In genomic region chr4:112063260-112063659, GRCh38 we compare ENCODE assay signal across 28 cellular contexts.
A peak's percentile ranks its signal among the peaks of the same experiment; 100 is the strongest.
DNase-seq lines count a peak whose midpoint lies in the region; ATAC-seq, FAIRE-seq and TF ChIP-seq lines count a peak whose summit lies in the region.
"Had no signal": no experiment of that assay in that cellular context is flagged by ENCODE, and none has a peak within 500 bp of the region (broad histone marks: within the 10 kb centered on the region; RNA-seq: fewer than 3 reads in every experiment).

No MANE protein-coding gene starts in this region.

- H3K9ac ChIP-seq in neural progenitor cell: no peak overlapping the region

- H3K36me3 Mint-ChIP-seq in neural progenitor cell (no peaks in the 10 kb centered on the region), Calu3 (ENCODE audit: insufficient read depth, unreplicated experiment) (no peaks in the 10 kb centered on the region)
- H3K36me3 Mint-ChIP-seq: immature natural killer cell, naive B cell, T-cell had no signal

- H4K20me1 ChIP-seq in neural progenitor cell (ENCODE audit: low read depth): no peaks in the 10 kb centered on the region

- no peaks in the 10 kb centered on the region for H3F3A ChIP-seq in neural progenitor cell (ENCODE audit: low read depth)

- peaks cover 3% of the 10 kb centered on the region for H3K27me3 Mint-ChIP-seq in neural progenitor cell (ENCODE audit: insufficient read depth, low read depth)
- no peaks in the 10 kb centered on the region for H3K27me3 Mint-ChIP-seq in Calu3 (ENCODE audit: unreplicated experiment)

- ATAC-seq in GM18511 (IDR thresholded peaks at IDR 0.05; ENCODE audit: unreplicated experiment): no peak
- ATAC-seq: activated CD4-positive, alpha-beta T cell treated with anti-CD3 and anti-CD28 coated beads for 36 hours; activated T-cell treated with anti-CD3 and anti-CD28 coated beads, Interleukin-2, amount 50 U/mL, for 72 hours; left lobe of liver; stimulated activated naive CD8-positive, alpha-beta T cell treated with anti-CD3 and anti-CD28 coated beads, Interleukin-15, amount 100 ng/mL, for 72 hours; T-cell had no signal

- H3K36me3 ChIP-seq in neural progenitor cell: no peaks in the 10 kb centered on the region
- H3K36me3 ChIP-seq: cardiac muscle cell, MG63, spleen, tibial artery had no signal

- H3K27ac Mint-ChIP-seq in neural progenitor cell (no peak overlapping the region), Calu3 (ENCODE audit: unreplicated experiment) (no peak overlapping the region)
- H3K27ac Mint-ChIP-seq: activated CD4-positive, alpha-beta T cell treated with anti-CD3 and anti-CD28 coated beads for 36 hours; activated naive CD4-positive, alpha-beta T cell treated with anti-CD3 and anti-CD28 coated beads for 36 hours; immature natural killer cell; stimulated activated naive CD8-positive, alpha-beta T cell treated with anti-CD3 and anti-CD28 coated beads, Interleukin-15, amount 100 ng/mL, for 72 hours; T-cell had no signal

- H3K27me3 ChIP-seq in neural progenitor cell: no peaks in the 10 kb centered on the region
- H3K27me3 ChIP-seq: cardiac muscle cell, hepatocyte, MG63, tibial artery had no signal

- no peaks in the 10 kb centered on the region for H3K9me3 ChIP-seq in neural progenitor cell (ENCODE audit: low read depth)
- H3K9me3 ChIP-seq: Caco-2, MG63, spleen, tibial artery had no signal

- H3K4me3 ChIP-seq in neural progenitor cell: no peak overlapping the region
- H3K4me3 ChIP-seq: cardiac muscle cell, hepatocyte, MG63, spleen, tibial artery had no signal

- H3K27ac ChIP-seq in neural progenitor cell: no peak overlapping the region
- H3K27ac ChIP-seq: cardiac muscle cell, hepatocyte, spleen, tibial artery had no signal

- TF ChIP-seq CTCF in neural progenitor cell (IDR thresholded peaks at IDR 0.05): peak; percentile 16
- TF ChIP-seq CTCF in Calu3 (IDR thresholded peaks at IDR 0.05; ENCODE audit: unreplicated experiment): no peak

- H2AFZ ChIP-seq in neural progenitor cell (replicated peaks): no peak overlapping the region
- H2AFZ ChIP-seq: hepatocyte had no signal

- intact Hi-C loops in Calu3 (cut with micrococcal nuclease; ENCODE audit: unreplicated experiment): loop anchor here (10.0 kb wide), 2 partner anchors 418 to 462 kb away; no protein-coding TSS in a partner anchor

- H3K4me2 ChIP-seq in neural progenitor cell: no peak overlapping the region
- H3K4me2 ChIP-seq: hepatocyte had no signal

- DNase-seq in NCI-H748 (lab: John Stamatoyannopoulos, UW; ENCODE audit: unreplicated experiment) (peak; percentile 1), NCI-H748 treated with DMSO at 0.1 percent for 48 hours (lab: John Stamatoyannopoulos, UW) (no peak), M059J (ENCODE audit: low read depth) (peak; percentile 16), neural progenitor cell (ENCODE audit: low spot score) (no peak), HUDEP-2 (lab: John Stamatoyannopoulos, UW; ENCODE audit: unreplicated experiment in 76 of 76) (no peak), Calu3 (no peak)
- DNase-seq: activated CD4-positive, alpha-beta T cell treated with anti-CD3 and anti-CD28 coated beads for 36 hours; activated naive CD4-positive, alpha-beta T cell treated with anti-CD3 and anti-CD28 coated beads for 36 hours; activated T-cell treated with anti-CD3 and anti-CD28 coated beads, Interleukin-2, amount 50 U/mL, for 72 hours; Caco-2; foreskin melanocyte; GDM1; immature natural killer cell; MG63; naive B cell; NCI-H1436; NCI-H526; SHP77 treated with DMSO at 0.1 percent for 48 hours; spleen; stimulated activated naive CD8-positive, alpha-beta T cell treated with anti-CD3 and anti-CD28 coated beads, Interleukin-15, amount 100 ng/mL, for 72 hours; T-cell; tibial artery had no signal

- FAIRE-seq in TTC549 (lab: Jason Lieb, UNC): peak; percentile 61
- FAIRE-seq: A204.1 had no signal

- H3K4me3 Mint-ChIP-seq in neural progenitor cell (no peak overlapping the region), Calu3 (ENCODE audit: low read depth, unreplicated experiment) (no peak overlapping the region)
- H3K4me3 Mint-ChIP-seq: activated CD4-positive, alpha-beta T cell treated with anti-CD3 and anti-CD28 coated beads for 36 hours; activated naive CD4-positive, alpha-beta T cell treated with anti-CD3 and anti-CD28 coated beads for 36 hours; activated T-cell treated with anti-CD3 and anti-CD28 coated beads, Interleukin-2, amount 50 U/mL, for 72 hours; immature natural killer cell; naive B cell; stimulated activated naive CD8-positive, alpha-beta T cell treated with anti-CD3 and anti-CD28 coated beads, Interleukin-15, amount 100 ng/mL, for 72 hours; T-cell had no signal

- no peaks in the 10 kb centered on the region for H3K79me2 ChIP-seq in neural progenitor cell (ENCODE audit: low read depth)
- H3K79me2 ChIP-seq: hepatocyte had no signal

- BruUV-seq in Calu3 (replicated peaks; lab: Mats Ljungman, UMichigan): no TSS peak

- CTCF ChIA-PET in Calu3 (lab: Charles Lee): no interaction called here

- H3K9me3 Mint-ChIP-seq in neural progenitor cell (no peaks in the 10 kb centered on the region), Calu3 (ENCODE audit: low read depth, unreplicated experiment) (peaks cover 2% of the 10 kb centered on the region)
- H3K9me3 Mint-ChIP-seq: activated naive CD4-positive, alpha-beta T cell treated with anti-CD3 and anti-CD28 coated beads for 36 hours; activated T-cell treated with anti-CD3 and anti-CD28 coated beads, Interleukin-2, amount 50 U/mL, for 72 hours; stimulated activated naive CD8-positive, alpha-beta T cell treated with anti-CD3 and anti-CD28 coated beads, Interleukin-15, amount 100 ng/mL, for 72 hours; T-cell had no signal

- no peaks in the 10 kb centered on the region for H3K4me1 ChIP-seq in neural progenitor cell
- H3K4me1 ChIP-seq: Caco-2, spleen, tibial artery had no signal

- no peaks in the 10 kb centered on the region for H3K4me1 Mint-ChIP-seq in neural progenitor cell
- no peaks in the 10 kb centered on the region for H3K4me1 Mint-ChIP-seq in Calu3 (ENCODE audit: low read depth, unreplicated experiment)
- H3K4me1 Mint-ChIP-seq: activated CD4-positive, alpha-beta T cell treated with anti-CD3 and anti-CD28 coated beads for 36 hours; immature natural killer cell; naive B cell; stimulated activated naive CD8-positive, alpha-beta T cell treated with anti-CD3 and anti-CD28 coated beads, Interleukin-15, amount 100 ng/mL, for 72 hours; T-cell had no signal

Comparison
In these comparisons a context has a peak if more than half of its experiments do, and no peak if none do; other contexts are left out.
1. DNase-seq: peak in NCI-H748 (single experiment) and M059J (single experiment); none in NCI-H748 treated with DMSO at 0.1 percent for 48 hours (single experiment), neural progenitor cell (single experiment), HUDEP-2 (0 of 76) and Calu3 (single experiment).